In genomic region chr9:113350338-113350672, GRCh38 we compare ENCODE assay signal across 9 cellular contexts. TPM values are rescaled to one million over a fixed set of nuclear protein-coding genes. Genes with fewer than 3 reads are reported as not detected.
DNase-seq lines count a peak whose midpoint lies in the region; ATAC-seq and TF ChIP-seq lines count a peak whose summit lies in the region.
"Had no signal": no experiment of that assay in that cellular context is flagged by ENCODE, and none has a peak within 500 bp of the region (broad histone marks: within the 10 kb centered on the region; RNA-seq: fewer than 3 reads in every experiment).

No MANE protein-coding gene starts in this region.

- CTCF ChIA-PET in activated CD8-positive, alpha-beta T cell treated with anti-CD3 and anti-CD28 coated beads for 36 hours (lab: Charles Lee) = interaction anchor here (0.7 to 3.1 kb wide), 9 partner anchors 10 to 305 kb away, joined by 3 to 14 read pairs (median 4); partner anchors contain the start of genes ALAD, CDC26, PRPF4 and WDR31

- no peak for TF ChIP-seq POLR2A in vagina (IDR thresholded peaks at IDR 0.05)

- no peak overlapping the region for H3K27ac ChIP-seq in right cardiac atrium (ENCODE audit: low read length)
- H3K27ac ChIP-seq in lower lobe of right lung = no peak overlapping the region
- H3K27ac ChIP-seq in vagina = no peak overlapping the region

- no peaks in the 10 kb centered on the region for H3K9me3 Mint-ChIP-seq in activated CD8-positive, alpha-beta T cell treated with anti-CD3 and anti-CD28 coated beads for 36 hours

- peaks cover 35% of the 10 kb centered on the region for H3K4me1 Mint-ChIP-seq in activated CD8-positive, alpha-beta T cell treated with anti-CD3 and anti-CD28 coated beads for 36 hours (ENCODE audit: low read depth)

- peak overlapping the region; percentile 78 for H3K4me3 Mint-ChIP-seq in activated CD8-positive, alpha-beta T cell treated with anti-CD3 and anti-CD28 coated beads for 36 hours

- ATAC-seq in right cardiac atrium = no peak
- ATAC-seq in left ventricle myocardium superior = no peak
- ATAC-seq in activated CD8-positive, alpha-beta T cell treated with anti-CD3 and anti-CD28 coated beads for 36 hours = peak; percentile 17
- ATAC-seq in lower lobe of right lung = peak; percentile 27 to 59
- no peak for ATAC-seq in HG02610 (IDR thresholded peaks at IDR 0.05; ENCODE audit: unreplicated experiment)
- ATAC-seq in GM21360 (IDR thresholded peaks at IDR 0.05; ENCODE audit: unreplicated experiment) = no peak

- peaks cover 13% of the 10 kb centered on the region for H3K27me3 Mint-ChIP-seq in activated CD8-positive, alpha-beta T cell treated with anti-CD3 and anti-CD28 coated beads for 36 hours

- TF ChIP-seq CTCF in activated CD8-positive, alpha-beta T cell treated with anti-CD3 and anti-CD28 coated beads for 36 hours (IDR thresholded peaks at IDR 0.05) = no peak
- TF ChIP-seq CTCF in lower lobe of right lung (IDR thresholded peaks at IDR 0.05) = no peak
- no peak for TF ChIP-seq CTCF in vagina (IDR thresholded peaks at IDR 0.05)

- no peak for DNase-seq in right cardiac atrium
- DNase-seq in left ventricle myocardium superior = no peak
- DNase-seq in activated CD8-positive, alpha-beta T cell treated with anti-CD3 and anti-CD28 coated beads for 36 hours = peak; percentile 36
- DNase-seq in lower lobe of right lung = no peak
- no peak for DNase-seq in vagina (ENCODE audit: extremely low spot score in 2 of 2)
- no peak for DNase-seq in effector CD4-positive, alpha-beta T cell

- WGBS in right cardiac atrium = 13% methylated on average over 7 of the region's 7 CpGs

- peak overlapping the region; percentile 77 for H3K27ac Mint-ChIP-seq in activated CD8-positive, alpha-beta T cell treated with anti-CD3 and anti-CD28 coated beads for 36 hours

- peak overlapping the region; percentile 82 for H3K4me3 ChIP-seq in right cardiac atrium (ENCODE audit: low read length)
- H3K4me3 ChIP-seq in lower lobe of right lung = peak overlapping the region; percentile 66
- peak overlapping the region; percentile 41 to 59 for H3K4me3 ChIP-seq in vagina

- intact Hi-C loops in right cardiac atrium (cut with DNase I) = no loop called here
- intact Hi-C loops in left ventricle myocardium superior (cut with micrococcal nuclease) = no loop called here
- intact Hi-C loops in activated CD8-positive, alpha-beta T cell treated with anti-CD3 and anti-CD28 coated beads for 36 hours (cut with micrococcal nuclease) = no loop called here
- intact Hi-C loops in lower lobe of right lung (cut with DNase I) = no loop called here
- intact Hi-C loops in vagina (cut with DNase I) = no loop called here

- no peaks in the 10 kb centered on the region for H3K36me3 Mint-ChIP-seq in activated CD8-positive, alpha-beta T cell treated with anti-CD3 and anti-CD28 coated beads for 36 hours (ENCODE audit: low read depth)

- H3K27me3 ChIP-seq in right cardiac atrium (ENCODE audit: control insufficient read depth, insufficient read depth) (no peaks in the 10 kb centered on the region), lower lobe of right lung (ENCODE audit: low read depth) (peaks cover 19% of the 10 kb centered on the region), vagina (peaks cover 5% of the 10 kb centered on the region)

- POLR2A ChIA-PET in activated CD8-positive, alpha-beta T cell treated with anti-CD3 and anti-CD28 coated beads for 36 hours (lab: Charles Lee) = interaction anchor here (0.6 to 1.7 kb wide), 7 partner anchors 10 to 967 kb away, joined by 3 to 12 read pairs (median 3); partner anchors contain the start of genes CDC26, POLE3, PRPF4 and WDR31

- H3K36me3 ChIP-seq in lower lobe of right lung (no peaks in the 10 kb centered on the region), vagina (no peaks in the 10 kb centered on the region)

- H3K4me1 ChIP-seq in right cardiac atrium (ENCODE audit: control insufficient read depth, insufficient read depth, low read length) = peaks cover 6% of the 10 kb centered on the region
- H3K4me1 ChIP-seq in lower lobe of right lung = peaks cover 13% of the 10 kb centered on the region
- peaks cover 9% of the 10 kb centered on the region for H3K4me1 ChIP-seq in vagina

- H3K9me3 ChIP-seq in right cardiac atrium (ENCODE audit: control insufficient read depth, low read length) (no peaks in the 10 kb centered on the region), lower lobe of right lung (no peaks in the 10 kb centered on the region), vagina (no peaks in the 10 kb centered on the region)

RNA-seq across cellular contexts. Expression of gene BSPRY, which starts 1.0 kb away (rescaled TPM):
- total RNA-seq in right cardiac atrium (1 to 10 TPM in 3 of 4 donors, under 1 TPM in 1; 0.21 to 2.3 (median 1.6) TPM), left ventricle myocardium superior (0.37 TPM), lower lobe of right lung (8.4 TPM), vagina (3.9 TPM)
- polyA plus RNA-seq in right cardiac atrium = 1.4 TPM
- 1 to 10 TPM; 8.2 to 9.1 TPM for total RNA-seq in activated CD8-positive, alpha-beta T cell treated with anti-CD3 and anti-CD28 coated beads for 36 hours
- total RNA-seq: lung microvascular endothelial cell had no signal

RNA-seq across cellular contexts. Expression of gene WDR31, which starts 10.2 kb away (rescaled TPM):
- total RNA-seq in right cardiac atrium (10 to 100 TPM in 1 of 4 donors, 1 to 10 TPM in 3; 7.4 to 10.1 (median 8.5) TPM), left ventricle myocardium superior (12.9 TPM), lower lobe of right lung (4.5 TPM), vagina (2.0 TPM)
- 5.4 TPM for polyA plus RNA-seq in right cardiac atrium
- 1 to 10 TPM; 1.3 to 1.4 TPM for total RNA-seq in activated CD8-positive, alpha-beta T cell treated with anti-CD3 and anti-CD28 coated beads for 36 hours

RNA-seq across cellular contexts. Expression of gene HDHD3, which starts 26.5 kb away (rescaled TPM):
- 10 to 100 TPM; 11.0 to 20.0 (median 15.9) TPM for total RNA-seq in right cardiac atrium
- 19.6 TPM for polyA plus RNA-seq in right cardiac atrium
- 9.9 TPM for total RNA-seq in left ventricle myocardium superior
- 10 to 100 TPM; 11.6 to 13.3 TPM for total RNA-seq in activated CD8-positive, alpha-beta T cell treated with anti-CD3 and anti-CD28 coated beads for 36 hours
- total RNA-seq in lower lobe of right lung = 9.3 TPM
- 31.7 TPM for total RNA-seq in vagina

RNA-seq across cellular contexts. Expression of gene RNF183, which starts 47.1 kb away (rescaled TPM):
- total RNA-seq in right cardiac atrium (not detected), left ventricle myocardium superior (not detected), lower lobe of right lung (not detected), vagina (not detected)
- polyA plus RNA-seq in right cardiac atrium = not detected
- total RNA-seq in activated CD8-positive, alpha-beta T cell treated with anti-CD3 and anti-CD28 coated beads for 36 hours = under 1 TPM in 1 of 2 experiments, not detected in 1; 0.27 TPM
- total RNA-seq: lung microvascular endothelial cell had no signal

RNA-seq across cellular contexts. Expression of gene ALAD, which starts 50.8 kb away (rescaled TPM):
- 10 to 100 TPM; 29.9 to 43.6 (median 42.1) TPM for total RNA-seq in right cardiac atrium
- polyA plus RNA-seq in right cardiac atrium = 39.5 TPM
- total RNA-seq in left ventricle myocardium superior = 117 TPM
- 10 to 100 TPM; 16.2 to 16.3 TPM for total RNA-seq in activated CD8-positive, alpha-beta T cell treated with anti-CD3 and anti-CD28 coated beads for 36 hours
- total RNA-seq in lower lobe of right lung = 32.7 TPM
- 29.5 TPM for total RNA-seq in vagina

Comparison
In these comparisons a context has a peak if more than half of its experiments do, and no peak if none do; other contexts are left out.
1. ATAC-seq: peak in activated CD8-positive, alpha-beta T cell treated with anti-CD3 and anti-CD28 coated beads for 36 hours (single experiment) and lower lobe of right lung (2 of 2); none in right cardiac atrium (0 of 2), left ventricle myocardium superior (single experiment), HG02610 (single experiment) and GM21360 (single experiment).
2. Peak in every context shown above with its lines, with median percentiles within 50 percentile points of each other: H3K4me3 ChIP-seq.